Comparison of ENCODE assay signal across 11 cellular contexts in the genomic region with DNA sequence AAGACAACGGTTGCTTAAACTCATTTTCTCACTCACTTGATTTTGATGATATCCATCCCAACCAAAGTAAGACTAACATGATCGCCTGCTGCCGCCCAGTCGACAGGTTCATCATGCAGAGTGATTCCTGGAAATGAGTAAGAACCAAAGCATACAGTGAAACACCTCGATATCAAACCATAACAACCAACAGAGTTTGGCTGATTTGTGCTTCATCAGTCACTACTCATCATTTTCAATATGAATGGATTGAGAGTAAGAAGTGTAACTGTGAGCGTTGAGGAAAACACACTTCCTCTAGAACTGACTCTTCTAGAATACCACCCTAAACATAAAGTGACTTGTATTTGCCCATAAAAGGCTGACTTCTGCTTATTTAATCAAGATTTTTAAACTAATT. TPM values are rescaled to one million over a fixed set of nuclear protein-coding genes. Genes with fewer than 3 reads are reported as not detected.
DNase-seq lines count a peak whose midpoint lies in the region; ATAC-seq and TF ChIP-seq lines count a peak whose summit lies in the region.
"Had no signal": no experiment of that assay in that cellular context is flagged by ENCODE, and none has a peak within 500 bp of the region (broad histone marks: within the 10 kb centered on the region; RNA-seq: fewer than 3 reads in every experiment).

No MANE protein-coding gene starts in this region.

- TF ChIP-seq CTCF in type B pancreatic cell (conservative IDR thresholded peaks at IDR 0.05): no peak
- TF ChIP-seq CTCF in foreskin keratinocyte (conservative IDR thresholded peaks at IDR 0.05): no peak

- no peaks in the 10 kb centered on the region for H3K4me1 Mint-ChIP-seq in type B pancreatic cell (ENCODE audit: unreplicated experiment)

- no peak overlapping the region for H3K4me3 Mint-ChIP-seq in type B pancreatic cell

- DNase-seq in NCI-H226 (peak; percentile 39), NCI-H1436 treated with DMSO at 0.1 percent for 48 hours (lab: John Stamatoyannopoulos, UW) (no peak), type B pancreatic cell (ENCODE audit: extremely low spot score, unreplicated experiment) (no peak), foreskin keratinocyte (no peak), RKO (ENCODE audit: low spot score) (no peak)
- DNase-seq in stimulated activated CD4-positive, alpha-beta T cell treated with anti-CD3 and anti-CD28 coated beads, Interleukin-4, amount 100 ng/mL, for 48 hours (ENCODE audit: low read depth in 2 of 2): peak; percentile 18 to 42
- DNase-seq: midbrain had no signal

- no peaks in the 10 kb centered on the region for H3K27me3 ChIP-seq in foreskin keratinocyte

- H3K4me1 ChIP-seq in foreskin keratinocyte: peaks cover 3% of the 10 kb centered on the region

- H3K27ac ChIP-seq in foreskin keratinocyte: no peak overlapping the region
- H3K27ac ChIP-seq: KMS-11 had no signal

- peaks cover 5% of the 10 kb centered on the region for H3K9me3 Mint-ChIP-seq in type B pancreatic cell

- peak; percentile 88 for ATAC-seq in GM18907 (IDR thresholded peaks at IDR 0.05; ENCODE audit: unreplicated experiment)
- ATAC-seq in HG02610 (IDR thresholded peaks at IDR 0.05; ENCODE audit: unreplicated experiment): peak; percentile 95
- ATAC-seq in foreskin keratinocyte: no peak

- no peak overlapping the region for H3K27ac Mint-ChIP-seq in type B pancreatic cell

- H3K36me3 Mint-ChIP-seq in type B pancreatic cell: peaks cover 50% of the 10 kb centered on the region

- H3K27me3 Mint-ChIP-seq in type B pancreatic cell: no peaks in the 10 kb centered on the region

RNA-seq across cellular contexts. Expression of a gene that starts 29.2 kb away (rescaled TPM):
- total RNA-seq in type B pancreatic cell (ENCODE audit: low replicate concordance) (0.46 and 0.55 TPM in 2 replicates), foreskin keratinocyte (0.04 TPM in 1 of 2 replicates, not detected in the other)
- polyA plus RNA-seq in foreskin keratinocyte: 0.03 TPM in 1 of 2 replicates, not detected in the other
- total RNA-seq: OCI-LY7 had no signal

Comparison
In these comparisons a context has a peak if more than half of its experiments do, and no peak if none do; other contexts are left out.
1. DNase-seq: peak in NCI-H226 (single experiment) and stimulated activated CD4-positive, alpha-beta T cell treated with anti-CD3 and anti-CD28 coated beads, Interleukin-4, amount 100 ng/mL, for 48 hours (2 of 2); none in NCI-H1436 treated with DMSO at 0.1 percent for 48 hours (single experiment), type B pancreatic cell (single experiment), foreskin keratinocyte (0 of 2) and RKO (single experiment).